ENCODE assay signal across 1 cellular context in the genomic region with DNA sequence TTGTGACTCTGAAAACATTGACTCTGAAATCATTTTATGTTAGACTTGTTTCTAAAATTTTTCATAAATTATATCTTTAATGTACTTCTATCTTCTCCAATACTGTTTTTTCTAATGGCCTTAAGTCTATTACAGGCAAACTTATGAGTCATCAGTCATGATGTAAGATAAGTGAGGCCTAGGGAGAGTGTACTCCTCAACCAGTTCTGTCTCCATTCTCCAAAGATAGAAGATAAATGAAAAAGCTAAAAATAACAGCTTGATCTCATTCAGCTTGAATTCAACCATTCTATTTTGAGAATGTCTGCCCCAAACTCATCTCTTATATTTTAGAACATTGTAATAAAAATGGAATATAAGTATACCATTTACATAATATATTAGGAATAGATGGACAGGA.
TF ChIP-seq lines count a peak whose summit lies in the region.

No MANE protein-coding gene starts in this region.

TF ChIP-seq in K562, 482 proteins besides CTCF, POLR2A, EP300 and RAD21 (continued from another document and continues in another):
- TF ChIP-seq, protein P1, sequence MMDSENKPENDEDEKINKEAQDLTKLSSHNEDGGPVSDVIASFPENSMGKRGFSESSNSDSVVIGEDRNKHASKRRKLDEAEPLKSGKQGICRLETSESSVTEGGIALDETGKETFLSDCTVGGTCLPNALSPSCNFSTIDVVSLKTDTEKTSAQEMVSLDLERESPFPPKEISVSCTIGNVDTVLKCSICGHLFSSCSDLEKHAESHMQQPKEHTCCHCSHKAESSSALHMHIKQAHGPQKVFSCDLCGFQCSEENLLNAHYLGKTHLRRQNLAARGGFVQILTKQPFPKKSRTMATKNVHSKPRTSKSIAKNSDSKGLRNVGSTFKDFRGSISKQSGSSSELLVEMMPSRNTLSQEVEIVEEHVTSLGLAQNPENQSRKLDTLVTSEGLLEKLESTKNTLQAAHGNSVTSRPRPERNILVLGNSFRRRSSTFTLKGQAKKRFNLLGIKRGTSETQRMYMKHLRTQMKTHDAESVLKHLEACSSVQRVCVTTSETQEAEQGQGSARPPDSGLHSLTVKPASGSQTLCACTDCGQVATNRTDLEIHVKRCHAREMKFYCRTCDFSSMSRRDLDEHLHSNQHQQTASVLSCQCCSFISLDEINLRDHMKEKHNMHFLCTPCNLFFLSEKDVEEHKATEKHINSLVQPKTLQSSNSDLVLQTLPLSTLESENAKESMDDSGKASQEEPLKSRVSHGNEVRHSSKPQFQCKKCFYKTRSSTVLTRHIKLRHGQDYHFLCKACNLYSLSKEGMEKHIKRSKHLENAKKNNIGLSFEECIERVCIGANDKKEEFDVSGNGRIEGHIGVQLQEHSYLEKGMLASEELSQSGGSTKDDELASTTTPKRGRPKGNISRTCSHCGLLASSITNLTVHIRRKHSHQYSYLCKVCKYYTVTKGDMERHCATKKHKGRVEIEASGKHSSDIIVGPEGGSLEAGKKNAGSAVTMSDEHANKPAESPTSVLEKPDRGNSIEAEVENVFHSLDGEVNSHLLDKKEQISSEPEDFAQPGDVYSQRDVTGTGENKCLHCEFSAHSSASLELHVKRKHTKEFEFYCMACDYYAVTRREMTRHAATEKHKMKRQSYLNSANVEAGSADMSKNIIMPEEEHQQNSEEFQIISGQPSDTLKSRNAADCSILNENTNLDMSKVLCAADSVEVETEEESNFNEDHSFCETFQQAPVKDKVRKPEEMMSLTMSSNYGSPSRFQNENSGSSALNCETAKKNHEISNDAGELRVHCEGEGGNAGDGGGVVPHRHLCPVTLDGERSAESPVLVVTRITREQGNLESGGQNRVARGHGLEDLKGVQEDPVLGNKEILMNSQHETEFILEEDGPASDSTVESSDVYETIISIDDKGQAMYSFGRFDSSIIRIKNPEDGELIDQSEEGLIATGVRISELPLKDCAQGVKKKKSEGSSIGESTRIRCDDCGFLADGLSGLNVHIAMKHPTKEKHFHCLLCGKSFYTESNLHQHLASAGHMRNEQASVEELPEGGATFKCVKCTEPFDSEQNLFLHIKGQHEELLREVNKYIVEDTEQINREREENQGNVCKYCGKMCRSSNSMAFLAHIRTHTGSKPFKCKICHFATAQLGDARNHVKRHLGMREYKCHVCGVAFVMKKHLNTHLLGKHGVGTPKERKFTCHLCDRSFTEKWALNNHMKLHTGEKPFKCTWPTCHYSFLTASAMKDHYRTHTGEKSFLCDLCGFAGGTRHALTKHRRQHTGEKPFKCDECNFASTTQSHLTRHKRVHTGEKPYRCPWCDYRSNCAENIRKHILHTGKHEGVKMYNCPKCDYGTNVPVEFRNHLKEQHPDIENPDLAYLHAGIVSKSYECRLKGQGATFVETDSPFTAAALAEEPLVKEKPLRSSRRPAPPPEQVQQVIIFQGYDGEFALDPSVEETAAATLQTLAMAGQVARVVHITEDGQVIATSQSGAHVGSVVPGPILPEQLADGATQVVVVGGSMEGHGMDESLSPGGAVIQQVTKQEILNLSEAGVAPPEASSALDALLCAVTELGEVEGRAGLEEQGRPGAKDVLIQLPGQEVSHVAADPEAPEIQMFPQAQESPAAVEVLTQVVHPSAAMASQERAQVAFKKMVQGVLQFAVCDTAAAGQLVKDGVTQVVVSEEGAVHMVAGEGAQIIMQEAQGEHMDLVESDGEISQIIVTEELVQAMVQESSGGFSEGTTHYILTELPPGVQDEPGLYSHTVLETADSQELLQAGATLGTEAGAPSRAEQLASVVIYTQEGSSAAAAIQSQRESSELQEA (IDR thresholded peaks at IDR 0.05; ENCODE audit: low read depth): no peak
- TF ChIP-seq, protein P2, sequence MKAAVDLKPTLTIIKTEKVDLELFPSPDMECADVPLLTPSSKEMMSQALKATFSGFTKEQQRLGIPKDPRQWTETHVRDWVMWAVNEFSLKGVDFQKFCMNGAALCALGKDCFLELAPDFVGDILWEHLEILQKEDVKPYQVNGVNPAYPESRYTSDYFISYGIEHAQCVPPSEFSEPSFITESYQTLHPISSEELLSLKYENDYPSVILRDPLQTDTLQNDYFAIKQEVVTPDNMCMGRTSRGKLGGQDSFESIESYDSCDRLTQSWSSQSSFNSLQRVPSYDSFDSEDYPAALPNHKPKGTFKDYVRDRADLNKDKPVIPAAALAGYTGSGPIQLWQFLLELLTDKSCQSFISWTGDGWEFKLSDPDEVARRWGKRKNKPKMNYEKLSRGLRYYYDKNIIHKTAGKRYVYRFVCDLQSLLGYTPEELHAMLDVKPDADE (conservative IDR thresholded peaks at IDR 0.05; ENCODE audit: control insufficient read depth, low read depth, low read length): no peak
- TF ChIP-seq ZNF263 (CRISPR knock-in tag; IDR thresholded peaks at IDR 0.05; ENCODE audit: borderline replicate concordance) (no peak), ZNF79 (CRISPR knock-in tag; IDR thresholded peaks at IDR 0.05; ENCODE audit: low read depth) (no peak), ZNF311 (CRISPR knock-in tag; IDR thresholded peaks at IDR 0.05) (no peak), CBX1 (IDR thresholded peaks at IDR 0.05; ENCODE audit: low read depth) (no peak), ZKSCAN8 (CRISPR knock-in tag; IDR thresholded peaks at IDR 0.05) (no peak), ERF (CRISPR knock-in tag; IDR thresholded peaks at IDR 0.05) (no peak), C11orf30 (IDR thresholded peaks at IDR 0.05; ENCODE audit: low read depth) (0 out of 2 replicates have a peak, but pooled peaks have one; percentile 7), POLR2AphosphoS2 (IDR thresholded peaks at IDR 0.05; ENCODE audit: low read length) (no peak), TEAD2 (tag; IDR thresholded peaks at IDR 0.05) (no peak), DPF2 (IDR thresholded peaks at IDR 0.05) (peak; percentile 92), SIN3B (IDR thresholded peaks at IDR 0.05; ENCODE audit: low read depth) (no peak), MXI1 (IDR thresholded peaks at IDR 0.05; ENCODE audit: low read depth, low read length) (no peak), TEAD4 (IDR thresholded peaks at IDR 0.05; ENCODE audit: low read length) (peak; percentile 44; the same call in 1 of the 2 replicates), TEAD4 (CRISPR knock-in tag; IDR thresholded peaks at IDR 0.05; ENCODE audit: borderline replicate concordance) (no peak), U2AF1 (optimal IDR thresholded peaks at IDR 0.05; ENCODE audit: low read depth, low read length) (no peak)
- TF ChIP-seq, protein P3, sequence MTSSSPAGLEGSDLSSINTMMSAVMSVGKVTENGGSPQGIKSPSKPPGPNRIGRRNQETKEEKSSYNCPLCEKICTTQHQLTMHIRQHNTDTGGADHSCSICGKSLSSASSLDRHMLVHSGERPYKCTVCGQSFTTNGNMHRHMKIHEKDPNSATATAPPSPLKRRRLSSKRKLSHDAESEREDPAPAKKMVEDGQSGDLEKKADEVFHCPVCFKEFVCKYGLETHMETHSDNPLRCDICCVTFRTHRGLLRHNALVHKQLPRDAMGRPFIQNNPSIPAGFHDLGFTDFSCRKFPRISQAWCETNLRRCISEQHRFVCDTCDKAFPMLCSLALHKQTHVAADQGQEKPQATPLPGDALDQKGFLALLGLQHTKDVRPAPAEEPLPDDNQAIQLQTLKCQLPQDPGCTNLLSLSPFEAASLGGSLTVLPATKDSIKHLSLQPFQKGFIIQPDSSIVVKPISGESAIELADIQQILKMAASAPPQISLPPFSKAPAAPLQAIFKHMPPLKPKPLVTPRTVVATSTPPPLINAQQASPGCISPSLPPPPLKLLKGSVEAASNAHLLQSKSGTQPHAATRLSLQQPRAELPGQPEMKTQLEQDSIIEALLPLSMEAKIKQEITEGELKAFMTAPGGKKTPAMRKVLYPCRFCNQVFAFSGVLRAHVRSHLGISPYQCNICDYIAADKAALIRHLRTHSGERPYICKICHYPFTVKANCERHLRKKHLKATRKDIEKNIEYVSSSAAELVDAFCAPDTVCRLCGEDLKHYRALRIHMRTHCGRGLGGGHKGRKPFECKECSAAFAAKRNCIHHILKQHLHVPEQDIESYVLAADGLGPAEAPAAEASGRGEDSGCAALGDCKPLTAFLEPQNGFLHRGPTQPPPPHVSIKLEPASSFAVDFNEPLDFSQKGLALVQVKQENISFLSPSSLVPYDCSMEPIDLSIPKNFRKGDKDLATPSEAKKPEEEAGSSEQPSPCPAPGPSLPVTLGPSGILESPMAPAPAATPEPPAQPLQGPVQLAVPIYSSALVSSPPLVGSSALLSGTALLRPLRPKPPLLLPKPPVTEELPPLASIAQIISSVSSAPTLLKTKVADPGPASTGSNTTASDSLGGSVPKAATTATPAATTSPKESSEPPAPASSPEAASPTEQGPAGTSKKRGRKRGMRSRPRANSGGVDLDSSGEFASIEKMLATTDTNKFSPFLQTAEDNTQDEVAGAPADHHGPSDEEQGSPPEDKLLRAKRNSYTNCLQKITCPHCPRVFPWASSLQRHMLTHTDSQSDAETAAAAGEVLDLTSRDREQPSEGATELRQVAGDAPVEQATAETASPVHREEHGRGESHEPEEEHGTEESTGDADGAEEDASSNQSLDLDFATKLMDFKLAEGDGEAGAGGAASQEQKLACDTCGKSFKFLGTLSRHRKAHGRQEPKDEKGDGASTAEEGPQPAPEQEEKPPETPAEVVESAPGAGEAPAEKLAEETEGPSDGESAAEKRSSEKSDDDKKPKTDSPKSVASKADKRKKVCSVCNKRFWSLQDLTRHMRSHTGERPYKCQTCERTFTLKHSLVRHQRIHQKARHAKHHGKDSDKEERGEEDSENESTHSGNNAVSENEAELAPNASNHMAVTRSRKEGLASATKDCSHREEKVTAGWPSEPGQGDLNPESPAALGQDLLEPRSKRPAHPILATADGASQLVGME (CRISPR knock-in tag; IDR thresholded peaks at IDR 0.05): no peak
- TF ChIP-seq, protein P4, sequence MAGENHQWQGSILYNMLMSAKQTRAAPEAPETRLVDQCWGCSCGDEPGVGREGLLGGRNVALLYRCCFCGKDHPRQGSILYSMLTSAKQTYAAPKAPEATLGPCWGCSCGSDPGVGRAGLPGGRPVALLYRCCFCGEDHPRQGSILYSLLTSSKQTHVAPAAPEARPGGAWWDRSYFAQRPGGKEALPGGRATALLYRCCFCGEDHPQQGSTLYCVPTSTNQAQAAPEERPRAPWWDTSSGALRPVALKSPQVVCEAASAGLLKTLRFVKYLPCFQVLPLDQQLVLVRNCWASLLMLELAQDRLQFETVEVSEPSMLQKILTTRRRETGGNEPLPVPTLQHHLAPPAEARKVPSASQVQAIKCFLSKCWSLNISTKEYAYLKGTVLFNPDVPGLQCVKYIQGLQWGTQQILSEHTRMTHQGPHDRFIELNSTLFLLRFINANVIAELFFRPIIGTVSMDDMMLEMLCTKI (IDR thresholded peaks at IDR 0.05; ENCODE audit: partially characterized antibody): no peak
- TF ChIP-seq, protein P5, sequence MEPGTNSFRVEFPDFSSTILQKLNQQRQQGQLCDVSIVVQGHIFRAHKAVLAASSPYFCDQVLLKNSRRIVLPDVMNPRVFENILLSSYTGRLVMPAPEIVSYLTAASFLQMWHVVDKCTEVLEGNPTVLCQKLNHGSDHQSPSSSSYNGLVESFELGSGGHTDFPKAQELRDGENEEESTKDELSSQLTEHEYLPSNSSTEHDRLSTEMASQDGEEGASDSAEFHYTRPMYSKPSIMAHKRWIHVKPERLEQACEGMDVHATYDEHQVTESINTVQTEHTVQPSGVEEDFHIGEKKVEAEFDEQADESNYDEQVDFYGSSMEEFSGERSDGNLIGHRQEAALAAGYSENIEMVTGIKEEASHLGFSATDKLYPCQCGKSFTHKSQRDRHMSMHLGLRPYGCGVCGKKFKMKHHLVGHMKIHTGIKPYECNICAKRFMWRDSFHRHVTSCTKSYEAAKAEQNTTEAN (CRISPR knock-in tag; IDR thresholded peaks at IDR 0.05): no peak
- TF ChIP-seq, protein P6, sequence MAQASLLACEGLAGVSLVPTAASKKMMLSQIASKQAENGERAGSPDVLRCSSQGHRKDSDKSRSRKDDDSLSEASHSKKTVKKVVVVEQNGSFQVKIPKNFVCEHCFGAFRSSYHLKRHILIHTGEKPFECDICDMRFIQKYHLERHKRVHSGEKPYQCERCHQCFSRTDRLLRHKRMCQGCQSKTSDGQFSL (CRISPR knock-in tag; IDR thresholded peaks at IDR 0.05): no peak
- TF ChIP-seq, protein P6 (tag; IDR thresholded peaks at IDR 0.05): no peak
- TF ChIP-seq, protein P7, sequence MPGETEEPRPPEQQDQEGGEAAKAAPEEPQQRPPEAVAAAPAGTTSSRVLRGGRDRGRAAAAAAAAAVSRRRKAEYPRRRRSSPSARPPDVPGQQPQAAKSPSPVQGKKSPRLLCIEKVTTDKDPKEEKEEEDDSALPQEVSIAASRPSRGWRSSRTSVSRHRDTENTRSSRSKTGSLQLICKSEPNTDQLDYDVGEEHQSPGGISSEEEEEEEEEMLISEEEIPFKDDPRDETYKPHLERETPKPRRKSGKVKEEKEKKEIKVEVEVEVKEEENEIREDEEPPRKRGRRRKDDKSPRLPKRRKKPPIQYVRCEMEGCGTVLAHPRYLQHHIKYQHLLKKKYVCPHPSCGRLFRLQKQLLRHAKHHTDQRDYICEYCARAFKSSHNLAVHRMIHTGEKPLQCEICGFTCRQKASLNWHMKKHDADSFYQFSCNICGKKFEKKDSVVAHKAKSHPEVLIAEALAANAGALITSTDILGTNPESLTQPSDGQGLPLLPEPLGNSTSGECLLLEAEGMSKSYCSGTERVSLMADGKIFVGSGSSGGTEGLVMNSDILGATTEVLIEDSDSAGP (CRISPR knock-in tag; IDR thresholded peaks at IDR 0.05): no peak
- TF ChIP-seq, protein P8, sequence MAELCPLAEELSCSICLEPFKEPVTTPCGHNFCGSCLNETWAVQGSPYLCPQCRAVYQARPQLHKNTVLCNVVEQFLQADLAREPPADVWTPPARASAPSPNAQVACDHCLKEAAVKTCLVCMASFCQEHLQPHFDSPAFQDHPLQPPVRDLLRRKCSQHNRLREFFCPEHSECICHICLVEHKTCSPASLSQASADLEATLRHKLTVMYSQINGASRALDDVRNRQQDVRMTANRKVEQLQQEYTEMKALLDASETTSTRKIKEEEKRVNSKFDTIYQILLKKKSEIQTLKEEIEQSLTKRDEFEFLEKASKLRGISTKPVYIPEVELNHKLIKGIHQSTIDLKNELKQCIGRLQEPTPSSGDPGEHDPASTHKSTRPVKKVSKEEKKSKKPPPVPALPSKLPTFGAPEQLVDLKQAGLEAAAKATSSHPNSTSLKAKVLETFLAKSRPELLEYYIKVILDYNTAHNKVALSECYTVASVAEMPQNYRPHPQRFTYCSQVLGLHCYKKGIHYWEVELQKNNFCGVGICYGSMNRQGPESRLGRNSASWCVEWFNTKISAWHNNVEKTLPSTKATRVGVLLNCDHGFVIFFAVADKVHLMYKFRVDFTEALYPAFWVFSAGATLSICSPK (IDR thresholded peaks at IDR 0.05; ENCODE audit: borderline replicate concordance): no peak
